Comparison of ENCODE assay signal across 23 cellular contexts in the genomic region with DNA sequence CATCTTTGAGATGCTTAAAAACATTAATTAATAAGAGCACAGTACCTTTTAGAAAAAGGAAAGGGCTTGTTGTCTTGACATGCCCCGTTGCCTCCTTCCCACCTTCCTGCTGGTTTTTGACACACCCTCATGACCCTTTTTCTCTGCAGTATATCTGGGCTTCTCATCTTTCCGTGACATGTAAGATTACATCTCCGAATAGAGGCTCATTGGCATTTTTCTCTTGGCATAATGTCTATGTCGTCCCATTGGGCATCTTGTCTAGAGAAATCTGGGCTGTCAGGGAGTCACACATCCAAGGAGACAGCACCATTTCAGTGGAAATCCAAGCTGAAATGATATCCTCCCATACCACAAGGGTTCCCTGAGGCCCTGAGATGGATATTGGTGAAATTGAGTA.
"Had no signal": no experiment of that assay in that cellular context is flagged by ENCODE, and none has a peak within 500 bp of the region (broad histone marks: within the 10 kb centered on the region; RNA-seq: fewer than 3 reads in every experiment).

No MANE protein-coding gene starts in this region.

- ATAC-seq: activated CD4-positive, alpha-beta T cell treated with anti-CD3 and anti-CD28 coated beads for 36 hours; activated T-helper 17 cell treated with anti-CD3 and anti-CD28 coated beads, Interleukin-2, amount 50 U/mL, for 72 hours had no signal

- H3K27me3 Mint-ChIP-seq: activated CD4-positive, alpha-beta memory T cell treated with anti-CD3 and anti-CD28 coated beads, Interleukin-2, amount 10 ng/mL, durations not matched to agents 7 days and 5 days; activated CD4-positive, alpha-beta T cell treated with anti-CD3 and anti-CD28 coated beads for 36 hours; activated naive CD4-positive, alpha-beta T cell treated with anti-CD3 and anti-CD28 coated beads, Interleukin-2, amount 10 ng/mL, durations not matched to agents 7 days and 5 days; activated naive CD8-positive, alpha-beta T cell treated with anti-CD3 and anti-CD28 coated beads for 36 hours; activated T-helper 17 cell treated with anti-CD3 and anti-CD28 coated beads, Interleukin-2, amount 50 U/mL, for 72 hours had no signal

- H3K9me3 Mint-ChIP-seq: activated naive CD4-positive, alpha-beta T cell treated with anti-CD3 and anti-CD28 coated beads, Interleukin-2, amount 10 ng/mL, durations not matched to agents 7 days and 5 days; activated naive CD8-positive, alpha-beta T cell treated with anti-CD3 and anti-CD28 coated beads for 36 hours; activated T-helper 17 cell treated with anti-CD3 and anti-CD28 coated beads, Interleukin-2, amount 50 U/mL, for 72 hours; T-helper 1 cell treated with Interleukin-12 subunit alpha and Interleukin-12 subunit beta and Interleukin-4 antibody, amounts not matched to agents 30 μg/mL and 1 μg/mL, for 36 hours had no signal

- H3K4me3 Mint-ChIP-seq: activated CD4-positive, alpha-beta memory T cell treated with anti-CD3 and anti-CD28 coated beads, Interleukin-2, amount 10 ng/mL, durations not matched to agents 7 days and 5 days; activated CD4-positive, alpha-beta T cell treated with anti-CD3 and anti-CD28 coated beads for 36 hours; activated naive CD4-positive, alpha-beta T cell treated with anti-CD3 and anti-CD28 coated beads, Interleukin-2, amount 10 ng/mL, durations not matched to agents 7 days and 5 days; activated naive CD8-positive, alpha-beta T cell treated with anti-CD3 and anti-CD28 coated beads for 36 hours; activated T-helper 17 cell treated with anti-CD3 and anti-CD28 coated beads, Interleukin-2, amount 50 U/mL, for 72 hours; T-helper 1 cell treated with Interleukin-12 subunit alpha and Interleukin-12 subunit beta and Interleukin-4 antibody, amounts not matched to agents 30 μg/mL and 1 μg/mL, for 36 hours had no signal

- H3K9me3 ChIP-seq: adrenal gland, breast epithelium, MG63, Peyer's patch had no signal

- H3K9ac ChIP-seq: KMS-11 had no signal

- H3K27ac Mint-ChIP-seq: activated CD4-positive, alpha-beta memory T cell treated with anti-CD3 and anti-CD28 coated beads, Interleukin-2, amount 10 ng/mL, durations not matched to agents 7 days and 5 days; activated CD4-positive, alpha-beta T cell treated with anti-CD3 and anti-CD28 coated beads for 36 hours; activated naive CD4-positive, alpha-beta T cell treated with anti-CD3 and anti-CD28 coated beads, Interleukin-2, amount 10 ng/mL, durations not matched to agents 7 days and 5 days; activated naive CD8-positive, alpha-beta T cell treated with anti-CD3 and anti-CD28 coated beads for 36 hours; activated T-helper 17 cell treated with anti-CD3 and anti-CD28 coated beads, Interleukin-2, amount 50 U/mL, for 72 hours; T-helper 1 cell treated with Interleukin-12 subunit alpha and Interleukin-12 subunit beta and Interleukin-4 antibody, amounts not matched to agents 30 μg/mL and 1 μg/mL, for 36 hours had no signal

- H3K4me2 ChIP-seq: KMS-11 had no signal

- H3K4me1 ChIP-seq: breast epithelium, Peyer's patch had no signal

- DNase-seq: activated CD4-positive, alpha-beta memory T cell treated with anti-CD3 and anti-CD28 coated beads, Interleukin-2, amount 10 ng/mL, durations not matched to agents 7 days and 5 days; activated CD4-positive, alpha-beta T cell treated with anti-CD3 and anti-CD28 coated beads for 36 hours; activated CD4-positive, alpha-beta T cell treated with anti-CD3 and anti-CD28 coated beads, Interleukin-2, amount 50 U/mL, for 1 hour; activated gamma-delta T cell treated with Interleukin-2 at 50 U/mL for 16 hours; activated naive CD4-positive, alpha-beta T cell treated with anti-CD3 and anti-CD28 coated beads, Interleukin-2, amount 10 ng/mL, durations not matched to agents 7 days and 5 days; activated naive CD8-positive, alpha-beta T cell treated with anti-CD3 and anti-CD28 coated beads for 36 hours; activated T-cell treated with anti-CD3 and anti-CD28 coated beads for 4 hours; activated T-cell treated with anti-CD3 and anti-CD28 coated beads, Interleukin-2, amount 50 U/mL, for 48 hours; anterior cingulate cortex; caudate nucleus; MG63; NCI-H1105; NCI-H1436 treated with DMSO at 0.1 percent for 48 hours; NCI-H187; NCI-H2081; NCI-H524; Peyer's patch; SHP77 had no signal

- H3K36me3 ChIP-seq: adrenal gland, breast epithelium, MG63, Peyer's patch had no signal

- H3K36me3 Mint-ChIP-seq: activated naive CD4-positive, alpha-beta T cell treated with anti-CD3 and anti-CD28 coated beads, Interleukin-2, amount 10 ng/mL, durations not matched to agents 7 days and 5 days; activated naive CD8-positive, alpha-beta T cell treated with anti-CD3 and anti-CD28 coated beads for 36 hours had no signal

- H3K4me3 ChIP-seq: breast epithelium, MG63, Peyer's patch had no signal

- H3K4me1 Mint-ChIP-seq: activated CD4-positive, alpha-beta memory T cell treated with anti-CD3 and anti-CD28 coated beads, Interleukin-2, amount 10 ng/mL, durations not matched to agents 7 days and 5 days; activated CD4-positive, alpha-beta T cell treated with anti-CD3 and anti-CD28 coated beads for 36 hours; activated naive CD4-positive, alpha-beta T cell treated with anti-CD3 and anti-CD28 coated beads, Interleukin-2, amount 10 ng/mL, durations not matched to agents 7 days and 5 days; activated naive CD8-positive, alpha-beta T cell treated with anti-CD3 and anti-CD28 coated beads for 36 hours; activated T-helper 17 cell treated with anti-CD3 and anti-CD28 coated beads, Interleukin-2, amount 50 U/mL, for 72 hours had no signal

- H3K27me3 ChIP-seq: adrenal gland, breast epithelium, MG63, Peyer's patch had no signal

- H3K27ac ChIP-seq: breast epithelium, KMS-11, Peyer's patch had no signal
